In the genomic region with DNA sequence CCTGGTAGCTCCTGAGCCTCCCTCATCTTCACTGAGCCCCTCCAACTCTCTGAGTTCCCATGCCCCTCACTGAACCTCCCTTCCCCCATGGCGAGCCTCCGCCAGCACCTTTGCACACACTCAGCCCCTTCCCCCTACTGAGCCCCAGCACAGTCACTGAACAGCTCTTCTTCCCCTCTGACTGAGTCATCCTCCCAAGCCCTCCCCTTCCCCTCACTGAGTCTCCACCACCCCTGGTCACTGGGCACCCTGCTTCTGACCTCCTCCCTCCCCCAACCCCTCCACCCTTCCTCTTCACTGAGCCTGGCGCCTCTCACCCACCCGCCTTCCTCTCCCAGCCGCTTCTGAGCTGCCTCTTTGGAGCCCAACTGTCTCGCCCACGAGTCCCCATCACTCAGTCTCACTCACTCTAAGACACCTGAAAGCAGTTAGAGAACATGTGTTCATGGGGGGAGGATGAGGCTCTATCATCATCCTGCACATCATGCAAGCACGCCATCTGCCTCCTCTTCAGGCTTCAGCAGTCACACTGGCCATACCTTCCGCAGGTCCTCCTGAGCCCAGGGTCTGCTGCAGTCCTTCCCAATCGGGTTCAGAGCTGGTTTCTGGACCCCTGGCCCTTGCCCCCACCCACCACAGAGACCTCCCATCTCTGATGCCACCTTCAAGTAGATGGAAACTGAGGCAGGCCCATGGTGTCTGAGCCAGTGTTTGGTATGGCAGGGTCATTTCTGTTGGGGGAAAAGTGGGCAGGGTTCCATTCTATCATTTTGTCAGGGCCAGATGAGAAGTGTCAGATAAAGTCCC, we compare ENCODE assay signal across 1 cellular context.
TF ChIP-seq lines count a peak whose summit lies in the region.

No MANE protein-coding gene starts in this region.

TF ChIP-seq in HepG2, 621 proteins besides CTCF, POLR2A, EP300 and RAD21 (continues in another document):
- peak; percentile 88 for TF ChIP-seq PPARG (CRISPR knock-in tag; conservative IDR thresholded peaks at IDR 0.05)
- TF ChIP-seq, protein P1, sequence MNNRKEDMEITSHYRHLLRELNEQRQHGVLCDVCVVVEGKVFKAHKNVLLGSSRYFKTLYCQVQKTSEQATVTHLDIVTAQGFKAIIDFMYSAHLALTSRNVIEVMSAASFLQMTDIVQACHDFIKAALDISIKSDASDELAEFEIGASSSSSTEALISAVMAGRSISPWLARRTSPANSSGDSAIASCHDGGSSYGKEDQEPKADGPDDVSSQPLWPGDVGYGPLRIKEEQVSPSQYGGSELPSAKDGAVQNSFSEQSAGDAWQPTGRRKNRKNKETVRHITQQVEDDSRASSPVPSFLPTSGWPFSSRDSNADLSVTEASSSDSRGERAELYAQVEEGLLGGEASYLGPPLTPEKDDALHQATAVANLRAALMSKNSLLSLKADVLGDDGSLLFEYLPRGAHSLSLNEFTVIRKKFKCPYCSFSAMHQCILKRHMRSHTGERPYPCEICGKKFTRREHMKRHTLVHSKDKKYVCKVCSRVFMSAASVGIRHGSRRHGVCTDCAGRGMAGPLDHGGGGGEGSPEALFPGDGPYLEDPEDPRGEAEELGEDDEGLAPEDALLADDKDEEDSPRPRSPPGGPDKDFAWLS (CRISPR knock-in tag; IDR thresholded peaks at IDR 0.05; ENCODE audit: borderline replicate concordance) = peak; percentile 75; the same call in 1 of the 2 replicates
- peak; percentile 88 for TF ChIP-seq JUND (CRISPR knock-in tag; IDR thresholded peaks at IDR 0.05)
- TF ChIP-seq MATR3 (CRISPR knock-in tag; IDR thresholded peaks at IDR 0.05) = no peak
- TF ChIP-seq ZNF724P (CRISPR knock-in tag; IDR thresholded peaks at IDR 0.05; ENCODE audit: borderline replicate concordance) = no peak
- 0 out of 2 replicates have a peak, but pooled peaks have one; percentile 45 for TF ChIP-seq ZNF430 (CRISPR knock-in tag; IDR thresholded peaks at IDR 0.05)
- TF ChIP-seq, protein P2, sequence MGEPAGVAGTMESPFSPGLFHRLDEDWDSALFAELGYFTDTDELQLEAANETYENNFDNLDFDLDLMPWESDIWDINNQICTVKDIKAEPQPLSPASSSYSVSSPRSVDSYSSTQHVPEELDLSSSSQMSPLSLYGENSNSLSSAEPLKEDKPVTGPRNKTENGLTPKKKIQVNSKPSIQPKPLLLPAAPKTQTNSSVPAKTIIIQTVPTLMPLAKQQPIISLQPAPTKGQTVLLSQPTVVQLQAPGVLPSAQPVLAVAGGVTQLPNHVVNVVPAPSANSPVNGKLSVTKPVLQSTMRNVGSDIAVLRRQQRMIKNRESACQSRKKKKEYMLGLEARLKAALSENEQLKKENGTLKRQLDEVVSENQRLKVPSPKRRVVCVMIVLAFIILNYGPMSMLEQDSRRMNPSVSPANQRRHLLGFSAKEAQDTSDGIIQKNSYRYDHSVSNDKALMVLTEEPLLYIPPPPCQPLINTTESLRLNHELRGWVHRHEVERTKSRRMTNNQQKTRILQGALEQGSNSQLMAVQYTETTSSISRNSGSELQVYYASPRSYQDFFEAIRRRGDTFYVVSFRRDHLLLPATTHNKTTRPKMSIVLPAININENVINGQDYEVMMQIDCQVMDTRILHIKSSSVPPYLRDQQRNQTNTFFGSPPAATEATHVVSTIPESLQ (CRISPR knock-in tag; conservative IDR thresholded peaks at IDR 0.05) = no peak
- TF ChIP-seq KDM5A (IDR thresholded peaks at IDR 0.05; ENCODE audit: borderline replicate concordance, low read length) = no peak
- peak; percentile 74 for TF ChIP-seq HNRNPK (IDR thresholded peaks at IDR 0.05; ENCODE audit: low read depth, low read length, poor library complexity, severe bottlenecking)
- TF ChIP-seq ZNF263 (CRISPR knock-in tag; IDR thresholded peaks at IDR 0.05) = peak; percentile 88
- peak; percentile 51; the same call in 1 of the 2 replicates for TF ChIP-seq ZNF792 (CRISPR knock-in tag; IDR thresholded peaks at IDR 0.05)
- TF ChIP-seq, protein P3, sequence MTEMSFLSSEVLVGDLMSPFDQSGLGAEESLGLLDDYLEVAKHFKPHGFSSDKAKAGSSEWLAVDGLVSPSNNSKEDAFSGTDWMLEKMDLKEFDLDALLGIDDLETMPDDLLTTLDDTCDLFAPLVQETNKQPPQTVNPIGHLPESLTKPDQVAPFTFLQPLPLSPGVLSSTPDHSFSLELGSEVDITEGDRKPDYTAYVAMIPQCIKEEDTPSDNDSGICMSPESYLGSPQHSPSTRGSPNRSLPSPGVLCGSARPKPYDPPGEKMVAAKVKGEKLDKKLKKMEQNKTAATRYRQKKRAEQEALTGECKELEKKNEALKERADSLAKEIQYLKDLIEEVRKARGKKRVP (CRISPR knock-in tag; IDR thresholded peaks at IDR 0.05) = peak in 1 of 2 experiments; percentile 39; a peak in 1 of 4 replicates
- TF ChIP-seq, protein P4, sequence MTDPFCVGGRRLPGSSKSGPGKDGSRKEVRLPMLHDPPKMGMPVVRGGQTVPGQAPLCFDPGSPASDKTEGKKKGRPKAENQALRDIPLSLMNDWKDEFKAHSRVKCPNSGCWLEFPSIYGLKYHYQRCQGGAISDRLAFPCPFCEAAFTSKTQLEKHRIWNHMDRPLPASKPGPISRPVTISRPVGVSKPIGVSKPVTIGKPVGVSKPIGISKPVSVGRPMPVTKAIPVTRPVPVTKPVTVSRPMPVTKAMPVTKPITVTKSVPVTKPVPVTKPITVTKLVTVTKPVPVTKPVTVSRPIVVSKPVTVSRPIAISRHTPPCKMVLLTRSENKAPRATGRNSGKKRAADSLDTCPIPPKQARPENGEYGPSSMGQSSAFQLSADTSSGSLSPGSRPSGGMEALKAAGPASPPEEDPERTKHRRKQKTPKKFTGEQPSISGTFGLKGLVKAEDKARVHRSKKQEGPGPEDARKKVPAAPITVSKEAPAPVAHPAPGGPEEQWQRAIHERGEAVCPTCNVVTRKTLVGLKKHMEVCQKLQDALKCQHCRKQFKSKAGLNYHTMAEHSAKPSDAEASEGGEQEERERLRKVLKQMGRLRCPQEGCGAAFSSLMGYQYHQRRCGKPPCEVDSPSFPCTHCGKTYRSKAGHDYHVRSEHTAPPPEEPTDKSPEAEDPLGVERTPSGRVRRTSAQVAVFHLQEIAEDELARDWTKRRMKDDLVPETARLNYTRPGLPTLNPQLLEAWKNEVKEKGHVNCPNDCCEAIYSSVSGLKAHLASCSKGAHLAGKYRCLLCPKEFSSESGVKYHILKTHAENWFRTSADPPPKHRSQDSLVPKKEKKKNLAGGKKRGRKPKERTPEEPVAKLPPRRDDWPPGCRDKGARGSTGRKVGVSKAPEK (CRISPR knock-in tag; IDR thresholded peaks at IDR 0.05; ENCODE audit: borderline replicate concordance) = no peak
- no peak for TF ChIP-seq ZNF160 (CRISPR knock-in tag; IDR thresholded peaks at IDR 0.05)
- no peak for TF ChIP-seq NCOA1 (CRISPR knock-in tag; IDR thresholded peaks at IDR 0.05)
- TF ChIP-seq, protein P5, sequence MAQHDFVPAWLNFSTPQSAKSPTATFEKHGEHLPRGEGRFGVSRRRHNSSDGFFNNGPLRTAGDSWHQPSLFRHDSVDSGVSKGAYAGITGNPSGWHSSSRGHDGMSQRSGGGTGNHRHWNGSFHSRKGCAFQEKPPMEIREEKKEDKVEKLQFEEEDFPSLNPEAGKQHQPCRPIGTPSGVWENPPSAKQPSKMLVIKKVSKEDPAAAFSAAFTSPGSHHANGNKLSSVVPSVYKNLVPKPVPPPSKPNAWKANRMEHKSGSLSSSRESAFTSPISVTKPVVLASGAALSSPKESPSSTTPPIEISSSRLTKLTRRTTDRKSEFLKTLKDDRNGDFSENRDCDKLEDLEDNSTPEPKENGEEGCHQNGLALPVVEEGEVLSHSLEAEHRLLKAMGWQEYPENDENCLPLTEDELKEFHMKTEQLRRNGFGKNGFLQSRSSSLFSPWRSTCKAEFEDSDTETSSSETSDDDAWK (CRISPR knock-in tag; IDR thresholded peaks at IDR 0.05) = no peak
- no peak for TF ChIP-seq ZNF816 (CRISPR knock-in tag; IDR thresholded peaks at IDR 0.05; ENCODE audit: borderline replicate concordance)
- TF ChIP-seq, protein P6, sequence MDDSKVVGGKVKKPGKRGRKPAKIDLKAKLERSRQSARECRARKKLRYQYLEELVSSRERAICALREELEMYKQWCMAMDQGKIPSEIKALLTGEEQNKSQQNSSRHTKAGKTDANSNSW (CRISPR knock-in tag; IDR thresholded peaks at IDR 0.05; ENCODE audit: borderline replicate concordance) = no peak
- no peak for TF ChIP-seq TP53 (CRISPR knock-in tag; conservative IDR thresholded peaks at IDR 0.05)
- TF ChIP-seq NFKB2 (CRISPR knock-in tag; IDR thresholded peaks at IDR 0.05; ENCODE audit: borderline replicate concordance) = peak; percentile 57; the same call in 1 of the 2 replicates
- TF ChIP-seq, protein P7, sequence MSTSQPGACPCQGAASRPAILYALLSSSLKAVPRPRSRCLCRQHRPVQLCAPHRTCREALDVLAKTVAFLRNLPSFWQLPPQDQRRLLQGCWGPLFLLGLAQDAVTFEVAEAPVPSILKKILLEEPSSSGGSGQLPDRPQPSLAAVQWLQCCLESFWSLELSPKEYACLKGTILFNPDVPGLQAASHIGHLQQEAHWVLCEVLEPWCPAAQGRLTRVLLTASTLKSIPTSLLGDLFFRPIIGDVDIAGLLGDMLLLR (CRISPR knock-in tag; IDR thresholded peaks at IDR 0.05) = no peak
- no peak for TF ChIP-seq ZNF552 (CRISPR knock-in tag; IDR thresholded peaks at IDR 0.05; ENCODE audit: borderline replicate concordance)
- TF ChIP-seq, protein P8, sequence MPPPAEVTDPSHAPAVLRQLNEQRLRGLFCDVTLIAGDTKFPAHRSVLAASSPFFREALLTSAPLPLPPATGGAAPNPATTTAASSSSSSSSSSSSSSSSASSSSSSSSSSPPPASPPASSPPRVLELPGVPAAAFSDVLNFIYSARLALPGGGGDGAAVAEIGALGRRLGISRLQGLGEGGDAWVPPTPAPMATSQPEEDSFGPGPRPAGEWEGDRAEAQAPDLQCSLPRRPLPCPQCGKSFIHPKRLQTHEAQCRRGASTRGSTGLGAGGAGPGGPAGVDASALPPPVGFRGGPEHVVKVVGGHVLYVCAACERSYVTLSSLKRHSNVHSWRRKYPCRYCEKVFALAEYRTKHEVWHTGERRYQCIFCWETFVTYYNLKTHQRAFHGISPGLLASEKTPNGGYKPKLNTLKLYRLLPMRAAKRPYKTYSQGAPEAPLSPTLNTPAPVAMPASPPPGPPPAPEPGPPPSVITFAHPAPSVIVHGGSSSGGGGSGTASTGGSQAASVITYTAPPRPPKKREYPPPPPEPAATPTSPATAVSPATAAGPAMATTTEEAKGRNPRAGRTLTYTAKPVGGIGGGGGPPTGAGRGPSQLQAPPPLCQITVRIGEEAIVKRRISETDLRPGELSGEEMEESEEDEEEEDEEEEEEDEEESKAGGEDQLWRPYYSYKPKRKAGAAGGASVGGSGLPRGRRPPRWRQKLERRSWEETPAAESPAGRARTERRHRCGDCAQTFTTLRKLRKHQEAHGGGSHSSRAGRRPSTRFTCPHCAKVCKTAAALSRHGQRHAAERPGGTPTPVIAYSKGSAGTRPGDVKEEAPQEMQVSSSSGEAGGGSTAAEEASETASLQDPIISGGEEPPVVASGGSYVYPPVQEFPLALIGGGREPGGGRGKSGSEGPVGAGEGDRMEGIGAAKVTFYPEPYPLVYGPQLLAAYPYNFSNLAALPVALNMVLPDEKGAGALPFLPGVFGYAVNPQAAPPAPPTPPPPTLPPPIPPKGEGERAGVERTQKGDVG (CRISPR knock-in tag; IDR thresholded peaks at IDR 0.05; ENCODE audit: borderline replicate concordance) = no peak
- TF ChIP-seq, protein P9, sequence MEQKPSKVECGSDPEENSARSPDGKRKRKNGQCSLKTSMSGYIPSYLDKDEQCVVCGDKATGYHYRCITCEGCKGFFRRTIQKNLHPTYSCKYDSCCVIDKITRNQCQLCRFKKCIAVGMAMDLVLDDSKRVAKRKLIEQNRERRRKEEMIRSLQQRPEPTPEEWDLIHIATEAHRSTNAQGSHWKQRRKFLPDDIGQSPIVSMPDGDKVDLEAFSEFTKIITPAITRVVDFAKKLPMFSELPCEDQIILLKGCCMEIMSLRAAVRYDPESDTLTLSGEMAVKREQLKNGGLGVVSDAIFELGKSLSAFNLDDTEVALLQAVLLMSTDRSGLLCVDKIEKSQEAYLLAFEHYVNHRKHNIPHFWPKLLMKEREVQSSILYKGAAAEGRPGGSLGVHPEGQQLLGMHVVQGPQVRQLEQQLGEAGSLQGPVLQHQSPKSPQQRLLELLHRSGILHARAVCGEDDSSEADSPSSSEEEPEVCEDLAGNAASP (CRISPR knock-in tag; IDR thresholded peaks at IDR 0.05; ENCODE audit: borderline replicate concordance) = peak; percentile 64; the same call in 1 of the 2 replicates
- no peak; the same call in 1 of the 2 replicates for TF ChIP-seq ZNF274 (CRISPR knock-in tag; IDR thresholded peaks at IDR 0.05)
- 0 out of 2 replicates have a peak, but pooled peaks have one; percentile 56 for TF ChIP-seq ZNF230 (CRISPR knock-in tag; IDR thresholded peaks at IDR 0.05)
- TF ChIP-seq MIER3 (CRISPR knock-in tag; IDR thresholded peaks at IDR 0.05; ENCODE audit: borderline replicate concordance) = peak; percentile 54; the same call in 1 of the 2 replicates
- TF ChIP-seq ZSCAN12 (CRISPR knock-in tag; IDR thresholded peaks at IDR 0.05) = no peak
- no peak for TF ChIP-seq PHB2 (IDR thresholded peaks at IDR 0.05; ENCODE audit: partially characterized antibody)
- no peak for TF ChIP-seq ZNF546 (CRISPR knock-in tag; conservative IDR thresholded peaks at IDR 0.05)
- no peak for TF ChIP-seq SMAD9 (CRISPR knock-in tag; IDR thresholded peaks at IDR 0.05)
- no peak for TF ChIP-seq RFX1 (IDR thresholded peaks at IDR 0.05)
- peak; percentile 33; the same call in 1 of the 2 replicates for TF ChIP-seq SOX5 (CRISPR knock-in tag; IDR thresholded peaks at IDR 0.05; ENCODE audit: borderline replicate concordance)
- TF ChIP-seq ATM (IDR thresholded peaks at IDR 0.05; ENCODE audit: borderline replicate concordance) = no peak
- TF ChIP-seq, protein P10, sequence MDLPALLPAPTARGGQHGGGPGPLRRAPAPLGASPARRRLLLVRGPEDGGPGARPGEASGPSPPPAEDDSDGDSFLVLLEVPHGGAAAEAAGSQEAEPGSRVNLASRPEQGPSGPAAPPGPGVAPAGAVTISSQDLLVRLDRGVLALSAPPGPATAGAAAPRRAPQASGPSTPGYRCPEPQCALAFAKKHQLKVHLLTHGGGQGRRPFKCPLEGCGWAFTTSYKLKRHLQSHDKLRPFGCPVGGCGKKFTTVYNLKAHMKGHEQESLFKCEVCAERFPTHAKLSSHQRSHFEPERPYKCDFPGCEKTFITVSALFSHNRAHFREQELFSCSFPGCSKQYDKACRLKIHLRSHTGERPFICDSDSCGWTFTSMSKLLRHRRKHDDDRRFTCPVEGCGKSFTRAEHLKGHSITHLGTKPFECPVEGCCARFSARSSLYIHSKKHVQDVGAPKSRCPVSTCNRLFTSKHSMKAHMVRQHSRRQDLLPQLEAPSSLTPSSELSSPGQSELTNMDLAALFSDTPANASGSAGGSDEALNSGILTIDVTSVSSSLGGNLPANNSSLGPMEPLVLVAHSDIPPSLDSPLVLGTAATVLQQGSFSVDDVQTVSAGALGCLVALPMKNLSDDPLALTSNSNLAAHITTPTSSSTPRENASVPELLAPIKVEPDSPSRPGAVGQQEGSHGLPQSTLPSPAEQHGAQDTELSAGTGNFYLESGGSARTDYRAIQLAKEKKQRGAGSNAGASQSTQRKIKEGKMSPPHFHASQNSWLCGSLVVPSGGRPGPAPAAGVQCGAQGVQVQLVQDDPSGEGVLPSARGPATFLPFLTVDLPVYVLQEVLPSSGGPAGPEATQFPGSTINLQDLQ (CRISPR knock-in tag; IDR thresholded peaks at IDR 0.05) = no peak
- TF ChIP-seq MAZ (IDR thresholded peaks at IDR 0.05; ENCODE audit: borderline replicate concordance, low read depth, low read length) = peak; percentile 51; the same call in 1 of the 2 replicates
- peak; percentile 70 for TF ChIP-seq MAZ (CRISPR knock-in tag; IDR thresholded peaks at IDR 0.05; ENCODE audit: low read depth)
- no peak for TF ChIP-seq DNMT1 (CRISPR knock-in tag; IDR thresholded peaks at IDR 0.05)
- TF ChIP-seq ZFP37 (CRISPR knock-in tag; IDR thresholded peaks at IDR 0.05; ENCODE audit: borderline replicate concordance) = no peak
- TF ChIP-seq SIX1 (CRISPR knock-in tag; IDR thresholded peaks at IDR 0.05; ENCODE audit: borderline replicate concordance) = no peak
- TF ChIP-seq TGIF2 (CRISPR knock-in tag; IDR thresholded peaks at IDR 0.05) = 0 out of 2 replicates have a peak, but pooled peaks have one; percentile 37
- TF ChIP-seq TCF7L2 (IDR thresholded peaks at IDR 0.05; ENCODE audit: low read depth, low read length) = no peak
- TF ChIP-seq MAFF (IDR thresholded peaks at IDR 0.05; ENCODE audit: low read depth, low read length) = no peak
